8 cellular contexts compared by ENCODE assay signal in genomic region chr15:58748040-58748786, GRCh38. TPM values are rescaled to one million over a fixed set of nuclear protein-coding genes. Genes with fewer than 3 reads are reported as not detected.
DNase-seq lines count a peak whose midpoint lies in the region; ATAC-seq and TF ChIP-seq lines count a peak whose summit lies in the region.

No MANE protein-coding gene starts in this region.

- H3K4me3 ChIP-seq in HUES6 (ENCODE audit: low read depth, low read length) (peak overlapping the region; percentile 99), iPS-15b (ENCODE audit: low read depth, low read length) (peak overlapping the region; percentile 95)

- H3K9me3 ChIP-seq in HUES6 (ENCODE audit: control insufficient read depth, insufficient read depth, low read depth, low read length) (no peaks in the 10 kb centered on the region), iPS-15b (ENCODE audit: control insufficient read depth, insufficient read depth, low read length) (no peaks in the 10 kb centered on the region)

- DNase-seq in GM13977 (ENCODE audit: low spot score) (peak; percentile 43), GOT3 (lab: John Stamatoyannopoulos, UW) (no peak), NCI-H1930 (lab: John Stamatoyannopoulos, UW) (no peak)
- DNase-seq in activated naive CD4-positive, alpha-beta T cell treated with anti-CD3 and anti-CD28 coated beads for 36 hours: peak; percentile 81
- DNase-seq in stimulated activated CD4-positive, alpha-beta T cell treated with anti-CD3 and anti-CD28 coated beads, Interleukin-15, amount 100 ng/mL, for 24 hours: peak; percentile 59

- H3K27ac ChIP-seq in HUES6 (ENCODE audit: low read depth, low read length): no peak overlapping the region; the same call in 1 of the 2 replicates

- no peaks in the 10 kb centered on the region for H3K27me3 Mint-ChIP-seq in activated naive CD4-positive, alpha-beta T cell treated with anti-CD3 and anti-CD28 coated beads for 36 hours (ENCODE audit: low read depth)

- no peaks in the 10 kb centered on the region for H3K9me3 Mint-ChIP-seq in activated naive CD4-positive, alpha-beta T cell treated with anti-CD3 and anti-CD28 coated beads for 36 hours

- in situ Hi-C loops in GM13977 (cut with MboI; ENCODE audit: low pct_unique_long_range_greater_than_20kb, low sequenced_read_pairs, unreplicated experiment): no loop called here

- intact Hi-C loops in activated naive CD4-positive, alpha-beta T cell treated with anti-CD3 and anti-CD28 coated beads for 36 hours (cut with micrococcal nuclease): loop anchor here (1.0 to 5.0 kb wide), 8 partner anchors 10 to 481 kb away; no protein-coding TSS in a partner anchor

- peak overlapping the region; percentile 87 for H3K4me3 Mint-ChIP-seq in activated naive CD4-positive, alpha-beta T cell treated with anti-CD3 and anti-CD28 coated beads for 36 hours

- peak overlapping the region; percentile 95 for H3K9ac ChIP-seq in HUES6 (ENCODE audit: low read length)
- peak overlapping the region; percentile 66 for H3K9ac ChIP-seq in iPS-15b (ENCODE audit: low read depth, low read length)

- peak overlapping the region; percentile 85 for H3K27ac Mint-ChIP-seq in activated naive CD4-positive, alpha-beta T cell treated with anti-CD3 and anti-CD28 coated beads for 36 hours

- peaks cover 19% of the 10 kb centered on the region for H3K4me1 ChIP-seq in HUES6 (ENCODE audit: control insufficient read depth, insufficient read depth, low read length)
- peaks cover 22% of the 10 kb centered on the region for H3K4me1 ChIP-seq in iPS-15b (ENCODE audit: control insufficient read depth, insufficient read depth, low read length)

- H3K27me3 ChIP-seq in HUES6 (ENCODE audit: control insufficient read depth, insufficient read depth, low read length): no peaks in the 10 kb centered on the region
- no peaks in the 10 kb centered on the region for H3K27me3 ChIP-seq in iPS-15b (ENCODE audit: control insufficient read depth, insufficient read depth, low read length)

- no peak for ATAC-seq in HG02870 (IDR thresholded peaks at IDR 0.05; ENCODE audit: unreplicated experiment)

- no peak for TF ChIP-seq CTCF in GM13977 (IDR thresholded peaks at IDR 0.05; ENCODE audit: extremely low read depth, insufficient read depth, missing control alignments)

- H3K36me3 Mint-ChIP-seq in activated naive CD4-positive, alpha-beta T cell treated with anti-CD3 and anti-CD28 coated beads for 36 hours (ENCODE audit: low read depth): peaks cover 6% of the 10 kb centered on the region

- H3K36me3 ChIP-seq in HUES6 (ENCODE audit: control insufficient read depth, insufficient read depth, low read length) (no peaks in the 10 kb centered on the region), iPS-15b (ENCODE audit: control insufficient read depth, insufficient read depth, low read length) (no peaks in the 10 kb centered on the region)

- CTCF ChIA-PET in activated naive CD4-positive, alpha-beta T cell treated with anti-CD3 and anti-CD28 coated beads for 36 hours (lab: Charles Lee): interaction anchor here (0.6 to 1.6 kb wide), 4 partner anchors 23 to 120 kb away, joined by 3 to 4 read pairs (median 3); partner anchors contain the start of gene MINDY2

- peaks cover 35% of the 10 kb centered on the region for H3K4me1 Mint-ChIP-seq in activated naive CD4-positive, alpha-beta T cell treated with anti-CD3 and anti-CD28 coated beads for 36 hours (ENCODE audit: low read depth)

RNA-seq across cellular contexts. Expression of gene ADAM10, which starts 1.3 kb away (rescaled TPM):
- total RNA-seq in activated naive CD4-positive, alpha-beta T cell treated with anti-CD3 and anti-CD28 coated beads for 36 hours: 10 to 100 TPM; 70.7 to 76.3 TPM

RNA-seq across cellular contexts. Expression of gene MINDY2, which starts 22.9 kb away (rescaled TPM):
- 1 to 10 TPM; 4.6 to 6.6 TPM for total RNA-seq in activated naive CD4-positive, alpha-beta T cell treated with anti-CD3 and anti-CD28 coated beads for 36 hours

Comparison
In these comparisons a context has a peak if more than half of its experiments do, and no peak if none do; other contexts are left out.
1. DNase-seq: peak in GM13977 (single experiment), activated naive CD4-positive, alpha-beta T cell treated with anti-CD3 and anti-CD28 coated beads for 36 hours (single experiment) and stimulated activated CD4-positive, alpha-beta T cell treated with anti-CD3 and anti-CD28 coated beads, Interleukin-15, amount 100 ng/mL, for 24 hours (single experiment); none in GOT3 (single experiment) and NCI-H1930 (0 of 2).